Comparison of ENCODE assay signal across 15 cellular contexts in genomic region chr22:50044485-50045143, GRCh38. TPM values are rescaled to one million over a fixed set of nuclear protein-coding genes. Genes with fewer than 3 reads are reported as not detected.
"Had no signal": no experiment of that assay in that cellular context is flagged by ENCODE, and none has a peak within 500 bp of the region (broad histone marks: within the 10 kb centered on the region; RNA-seq: fewer than 3 reads in every experiment).

No MANE protein-coding gene starts in this region.

- H3K27ac ChIP-seq: esophagus squamous epithelium, psoas muscle, sigmoid colon had no signal

- H3K4me1 ChIP-seq: esophagus squamous epithelium, psoas muscle, sigmoid colon had no signal

- H3K9me3 Mint-ChIP-seq: activated T-helper 17 cell treated with anti-CD3 and anti-CD28 coated beads, Interleukin-2, amount 50 U/mL, for 72 hours had no signal

- H3K9me3 ChIP-seq: esophagus squamous epithelium, psoas muscle, sigmoid colon had no signal

- DNase-seq: activated CD4-positive, alpha-beta T cell treated with anti-CD3 and anti-CD28 coated beads for 1 hour; activated CD4-positive, alpha-beta T cell treated with anti-CD3 and anti-CD28 coated beads, Interleukin-2, amount 50 U/mL, for 48 hours; activated naive CD4-positive, alpha-beta T cell treated with anti-CD3 and anti-CD28 coated beads, Interleukin-2, amount 50 U/mL, for 16 hours; esophagus squamous epithelium; foreskin fibroblast; glutamatergic neuron; naive B cell; occipital lobe; psoas muscle; sigmoid colon; stimulated activated CD4-positive, alpha-beta T cell treated with anti-CD3 and anti-CD28 coated beads, Interleukin-2, amount 100 ng/mL, for 48 hours; T-helper 9 cell had no signal

- H3K27ac Mint-ChIP-seq: activated T-helper 17 cell treated with anti-CD3 and anti-CD28 coated beads, Interleukin-2, amount 50 U/mL, for 72 hours; stimulated activated naive CD8-positive, alpha-beta T cell treated with anti-CD3 and anti-CD28 coated beads, Interleukin-15, Interleukin-2, amounts not matched to agents 100 ng/mL and 50 ng/mL, for 24 hours had no signal

- H3K4me3 Mint-ChIP-seq: activated T-helper 17 cell treated with anti-CD3 and anti-CD28 coated beads, Interleukin-2, amount 50 U/mL, for 72 hours; naive B cell; stimulated activated naive CD8-positive, alpha-beta T cell treated with anti-CD3 and anti-CD28 coated beads, Interleukin-15, Interleukin-2, amounts not matched to agents 100 ng/mL and 50 ng/mL, for 24 hours had no signal

- H3K4me3 ChIP-seq: esophagus squamous epithelium, psoas muscle, sigmoid colon had no signal

- H3K36me3 Mint-ChIP-seq: naive B cell had no signal

- ATAC-seq: activated T-helper 17 cell treated with anti-CD3 and anti-CD28 coated beads, Interleukin-2, amount 50 U/mL, for 72 hours; psoas muscle had no signal

- H3K36me3 ChIP-seq: esophagus squamous epithelium, sigmoid colon had no signal

RNA-seq across cellular contexts. Expression of gene TTLL8, which starts 13.5 kb away (rescaled TPM):
- total RNA-seq: activated T-helper 17 cell treated with anti-CD3 and anti-CD28 coated beads, Interleukin-2, amount 50 U/mL, for 72 hours; esophagus squamous epithelium; lung microvascular endothelial cell; occipital lobe; psoas muscle; sigmoid colon had no signal

RNA-seq across cellular contexts. Expression of gene IL17REL, which starts 32.0 kb away (rescaled TPM):
- total RNA-seq: esophagus squamous epithelium, lung microvascular endothelial cell, occipital lobe, psoas muscle, sigmoid colon had no signal

RNA-seq across cellular contexts. Expression of gene MLC1, which starts 40.6 kb away (rescaled TPM):
- total RNA-seq: lung microvascular endothelial cell, psoas muscle had no signal

RNA-seq across cellular contexts. Expression of gene MOV10L1, which starts 45.2 kb away (rescaled TPM):
- total RNA-seq: activated T-helper 17 cell treated with anti-CD3 and anti-CD28 coated beads, Interleukin-2, amount 50 U/mL, for 72 hours had no signal
